Comparison of ENCODE assay signal across 17 cellular contexts in the genomic region with DNA sequence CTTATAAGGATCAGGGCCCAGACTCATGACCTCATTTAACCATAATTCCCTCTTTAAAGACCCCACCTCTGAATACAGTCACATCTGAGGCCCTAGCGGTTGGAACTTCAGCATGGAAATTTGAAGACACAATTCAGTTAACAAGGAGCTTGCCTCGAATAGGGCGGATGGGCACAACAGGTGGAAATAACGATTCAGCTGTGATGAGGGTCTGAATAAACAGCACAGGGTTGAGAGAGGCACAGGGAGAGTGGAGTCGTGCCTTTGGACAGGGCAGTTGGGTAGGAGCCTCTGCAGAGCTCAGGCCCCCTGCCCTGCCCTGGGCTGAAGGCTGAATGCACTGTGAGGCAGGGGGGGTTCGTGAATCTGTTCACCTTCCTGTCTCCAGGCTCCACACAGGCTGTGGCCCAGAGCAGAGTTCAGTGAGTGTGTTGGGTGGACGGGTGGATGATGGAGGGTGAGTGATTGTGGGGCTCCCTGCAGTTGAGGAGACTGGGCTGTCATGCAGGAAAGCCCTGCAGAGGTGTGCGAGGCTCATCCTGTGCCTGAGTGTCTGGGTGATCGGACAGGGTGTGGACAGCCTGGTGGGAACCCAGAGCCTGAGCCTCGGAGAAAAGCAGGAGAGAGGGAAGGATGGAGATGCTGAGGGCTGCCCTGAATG.
"Had no signal": no experiment of that assay in that cellular context is flagged by ENCODE, and none has a peak within 500 bp of the region (broad histone marks: within the 10 kb centered on the region; RNA-seq: fewer than 3 reads in every experiment).

No MANE protein-coding gene starts in this region.

- H3K27ac ChIP-seq: gastroesophageal sphincter, heart left ventricle, neutrophil, SJSA1, thoracic aorta, upper lobe of right lung, VCaP had no signal

- ATAC-seq: activated T-helper 17 cell treated with anti-CD3 and anti-CD28 coated beads, Interleukin-2, amount 50 U/mL, for 72 hours; esophagus mucosa; gastroesophageal sphincter; heart left ventricle; T-helper 17 cell; upper lobe of right lung had no signal

- H3K4me3 ChIP-seq: gastroesophageal sphincter, heart left ventricle, SJSA1, thoracic aorta, upper lobe of right lung had no signal

- DNase-seq: activated CD4-positive, alpha-beta T cell treated with anti-CD3 and anti-CD28 coated beads, Interleukin-2, amount 50 U/mL, for 1 hour; activated CD4-positive, CD25-positive, alpha-beta regulatory T cell treated with anti-CD3 and anti-CD28 coated beads, Interleukin-2, amount 50 U/mL, for 72 hours; activated naive CD4-positive, alpha-beta T cell treated with anti-CD3 and anti-CD28 coated beads for 36 hours; activated T-cell treated with anti-CD3 and anti-CD28 coated beads, Interleukin-2, amount 50 U/mL, for 1 hour; central memory CD4-positive, alpha-beta T cell; natural killer cell; retina; T-helper 17 cell; upper lobe of right lung had no signal

- H3K9me3 ChIP-seq: gastroesophageal sphincter, heart left ventricle, neutrophil, SJSA1, thoracic aorta, upper lobe of right lung had no signal

- H3K27me3 ChIP-seq: neutrophil, SJSA1, upper lobe of right lung had no signal

- H3K4me1 ChIP-seq: gastroesophageal sphincter, upper lobe of right lung had no signal

- H3K36me3 ChIP-seq: gastroesophageal sphincter, heart left ventricle, neutrophil, SJSA1, thoracic aorta, upper lobe of right lung had no signal
